In the genomic region with DNA sequence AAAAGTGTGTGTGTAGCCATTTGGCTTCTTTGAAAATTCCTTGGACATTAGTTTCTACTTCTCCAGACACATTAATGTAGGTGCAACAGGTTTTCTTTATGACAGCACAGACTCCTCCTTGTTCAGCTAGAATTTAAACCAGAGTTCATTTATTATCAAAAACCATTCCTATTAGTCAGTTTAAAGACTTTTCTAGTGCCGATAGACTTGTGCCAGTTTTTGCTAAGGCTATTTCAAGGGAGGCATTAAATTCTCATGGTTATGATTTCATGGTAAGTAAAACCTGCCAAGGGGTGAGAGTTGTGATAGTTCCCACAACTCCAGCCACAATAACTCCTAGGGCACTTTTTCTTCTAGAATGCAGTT, we compare ENCODE assay signal across 14 cellular contexts.
"Had no signal": no experiment of that assay in that cellular context is flagged by ENCODE, and none has a peak within 500 bp of the region (broad histone marks: within the 10 kb centered on the region; RNA-seq: fewer than 3 reads in every experiment).

No MANE protein-coding gene starts in this region.

- H3K4me3 Mint-ChIP-seq: activated CD8-positive, alpha-beta memory T cell treated with anti-CD3 and anti-CD28 coated beads, Interleukin-2, amount 10 ng/mL, durations not matched to agents 7 days and 5 days; activated naive CD8-positive, alpha-beta T cell; activated T-cell treated with anti-CD3 and anti-CD28 coated beads, Interleukin-2, amount 50 U/mL, for 24 hours; stimulated activated naive CD8-positive, alpha-beta T cell treated with anti-CD3 and anti-CD28 coated beads, Interleukin-15, Interleukin-2, amounts not matched to agents 100 ng/mL and 50 ng/mL, for 24 hours had no signal

- DNase-seq: activated CD4-positive, alpha-beta T cell treated with anti-CD3 and anti-CD28 coated beads, Interleukin-2, amount 50 U/mL, for 1 hour; activated CD8-positive, alpha-beta memory T cell treated with anti-CD3 and anti-CD28 coated beads, Interleukin-2, amount 10 ng/mL, durations not matched to agents 7 days and 5 days; activated effector memory CD4-positive, alpha-beta T cell treated with Interleukin-2 at 50 U/mL for 16 hours; activated T-cell treated with anti-CD3 and anti-CD28 coated beads, Interleukin-2, amount 50 U/mL, for 24 hours; dorsolateral prefrontal cortex; foreskin fibroblast; ovary; stimulated activated CD4-positive, alpha-beta T cell treated with anti-CD3 and anti-CD28 coated beads, Interleukin-15, amount 100 ng/mL, for 24 hours; stimulated activated CD4-positive, alpha-beta T cell treated with anti-CD3 and anti-CD28 coated beads, Interleukin-4, amount 100 ng/mL, for 24 hours; T-helper 2 cell had no signal

- H3K27me3 ChIP-seq: esophagus muscularis mucosa, ovary, vagina had no signal

- H3K9me3 ChIP-seq: esophagus muscularis mucosa, ovary, vagina had no signal

- H3K27ac Mint-ChIP-seq: activated CD8-positive, alpha-beta memory T cell treated with anti-CD3 and anti-CD28 coated beads, Interleukin-2, amount 10 ng/mL, durations not matched to agents 7 days and 5 days; activated naive CD8-positive, alpha-beta T cell; activated T-cell treated with anti-CD3 and anti-CD28 coated beads, Interleukin-2, amount 50 U/mL, for 24 hours; stimulated activated naive CD8-positive, alpha-beta T cell treated with anti-CD3 and anti-CD28 coated beads, Interleukin-15, Interleukin-2, amounts not matched to agents 100 ng/mL and 50 ng/mL, for 24 hours had no signal

- H3K36me3 ChIP-seq: esophagus muscularis mucosa, ovary, vagina had no signal

- ATAC-seq: activated CD8-positive, alpha-beta memory T cell treated with anti-CD3 and anti-CD28 coated beads, Interleukin-2, amount 10 ng/mL, durations not matched to agents 7 days and 5 days had no signal

- H3K4me1 ChIP-seq: esophagus muscularis mucosa, vagina had no signal

- H3K27ac ChIP-seq: dorsolateral prefrontal cortex, esophagus muscularis mucosa, ovary, vagina had no signal

- H3K27me3 Mint-ChIP-seq: activated CD8-positive, alpha-beta memory T cell treated with anti-CD3 and anti-CD28 coated beads, Interleukin-2, amount 10 ng/mL, durations not matched to agents 7 days and 5 days; activated naive CD8-positive, alpha-beta T cell; activated T-cell treated with anti-CD3 and anti-CD28 coated beads, Interleukin-2, amount 50 U/mL, for 24 hours; stimulated activated naive CD8-positive, alpha-beta T cell treated with anti-CD3 and anti-CD28 coated beads, Interleukin-15, Interleukin-2, amounts not matched to agents 100 ng/mL and 50 ng/mL, for 24 hours had no signal

- H3K4me3 ChIP-seq: dorsolateral prefrontal cortex, esophagus muscularis mucosa, ovary, vagina had no signal
